In the genomic region with DNA sequence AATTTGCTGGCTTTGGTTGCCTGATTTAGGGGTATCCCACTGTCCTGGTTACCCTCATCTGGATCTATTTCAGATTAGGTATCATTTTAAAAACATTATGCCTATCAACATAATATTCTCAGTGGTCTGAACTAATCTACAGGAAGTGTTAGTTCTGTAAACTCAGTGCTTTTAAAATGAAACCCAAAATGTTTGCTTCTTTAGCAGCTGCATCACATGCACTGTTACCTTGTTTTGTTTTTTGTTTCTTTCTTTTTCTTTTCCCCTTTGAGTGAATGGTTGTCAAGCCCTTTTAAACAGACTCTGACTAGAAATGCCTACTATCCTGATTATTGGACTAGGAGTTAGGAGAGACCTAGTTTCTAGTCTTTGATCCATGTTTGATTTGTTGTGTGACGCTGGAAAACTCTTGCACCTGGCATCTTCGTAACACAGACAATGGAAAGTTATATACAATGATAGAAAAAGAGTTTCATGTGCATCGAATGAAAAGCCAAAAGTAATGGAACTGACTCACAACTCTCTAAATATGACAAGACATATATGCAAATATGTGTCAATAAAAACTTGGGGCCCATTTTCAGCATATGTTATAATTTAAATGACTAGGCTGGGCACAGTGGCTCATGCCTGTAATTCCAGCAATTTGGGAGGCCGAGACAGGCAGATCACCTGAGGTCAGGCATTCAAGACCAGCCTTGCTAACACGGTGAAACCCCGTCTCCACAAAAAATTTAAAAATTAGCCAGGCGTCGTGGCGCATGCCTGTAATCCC, we compare ENCODE assay signal across 25 cellular contexts.
"Had no signal": no experiment of that assay in that cellular context is flagged by ENCODE, and none has a peak within 500 bp of the region (broad histone marks: within the 10 kb centered on the region; RNA-seq: fewer than 3 reads in every experiment).

No MANE protein-coding gene starts in this region.

- H3K27ac Mint-ChIP-seq: activated CD8-positive, alpha-beta T cell treated with anti-CD3 and anti-CD28 coated beads, Interleukin-2, amount 10 ng/mL, durations not matched to agents 7 days and 5 days; activated naive CD4-positive, alpha-beta T cell treated with anti-CD3 and anti-CD28 coated beads for 36 hours; IgD-negative memory B cell; T-cell had no signal

- H3K36me3 ChIP-seq: breast epithelium had no signal

- H3K4me1 ChIP-seq: breast epithelium had no signal

- ATAC-seq: activated CD8-positive, alpha-beta T cell treated with anti-CD3 and anti-CD28 coated beads, Interleukin-2, amount 10 ng/mL, durations not matched to agents 7 days and 5 days; Panc1; Right ventricle myocardium inferior; T-cell had no signal

- H3K27me3 ChIP-seq: breast epithelium had no signal

- H3K27me3 Mint-ChIP-seq: IgD-negative memory B cell, T-cell had no signal

- H3K9me3 ChIP-seq: breast epithelium had no signal

- H3K4me3 Mint-ChIP-seq: activated CD8-positive, alpha-beta T cell treated with anti-CD3 and anti-CD28 coated beads, Interleukin-2, amount 10 ng/mL, durations not matched to agents 7 days and 5 days; activated naive CD4-positive, alpha-beta T cell treated with anti-CD3 and anti-CD28 coated beads for 36 hours; IgD-negative memory B cell; T-cell had no signal

- DNase-seq: activated CD4-positive, alpha-beta T cell treated with anti-CD3 and anti-CD28 coated beads for 48 hours; activated CD8-positive, alpha-beta T cell treated with anti-CD3 and anti-CD28 coated beads, Interleukin-2, amount 10 ng/mL, durations not matched to agents 7 days and 5 days; activated effector memory CD4-positive, alpha-beta T cell treated with anti-CD3 and anti-CD28 coated beads, Interleukin-2, amount 50 U/mL, for 16 hours; activated naive CD4-positive, alpha-beta T cell treated with anti-CD3 and anti-CD28 coated beads for 36 hours; activated T-cell treated with anti-CD3 and anti-CD28 coated beads, Interleukin-2, amount 50 U/mL, for 48 hours; aorta; caudate nucleus; MV-4-11; NCI-H1092 treated with DMSO at 0.1 percent for 48 hours; NCI-H1417 treated with DMSO at 0.1 percent for 48 hours; NCI-H1694; NCI-H2029; NCI-H2107; NCI-H510A treated with DMSO at 0.1 percent for 48 hours; NCI-H69; NK-92 treated with Interleukin-12 subunit alpha and Interleukin-12 subunit beta, amount 100 ng/mL, for 24 hours; OCI-M1; RPMI8226; T-cell had no signal

- H3K9me3 Mint-ChIP-seq: activated naive CD4-positive, alpha-beta T cell treated with anti-CD3 and anti-CD28 coated beads for 36 hours; IgD-negative memory B cell; T-cell had no signal

- H3K27ac ChIP-seq: breast epithelium, KMS-11, SK-N-MC had no signal

- H3K4me3 ChIP-seq: breast epithelium, SK-N-MC had no signal
